In genomic region chr15:91694131-91694828, GRCh38 we compare ENCODE assay signal across 11 cellular contexts.
DNase-seq lines count a peak whose midpoint lies in the region; ATAC-seq and TF ChIP-seq lines count a peak whose summit lies in the region.
"Had no signal": no experiment of that assay in that cellular context is flagged by ENCODE, and none has a peak within 500 bp of the region (broad histone marks: within the 10 kb centered on the region; RNA-seq: fewer than 3 reads in every experiment).

No MANE protein-coding gene starts in this region.

- 12 to 13% methylated on average over 11 of the region's 11 CpGs for WGBS in aorta, 2 donors

- TF ChIP-seq CTCF in nephron (IDR thresholded peaks at IDR 0.05; ENCODE audit: unreplicated experiment in 3 of 3), result no peak

- H3K9me3 ChIP-seq in aorta (ENCODE audit: control insufficient read depth, low read length), result no peaks in the 10 kb centered on the region

- no peaks in the 10 kb centered on the region for H3K27me3 ChIP-seq in aorta (ENCODE audit: control insufficient read depth in 1 of 2, insufficient read depth in 2 of 2, low read length in 1 of 2)

- DNase-seq in NCI-H2196 (lab: John Stamatoyannopoulos, UW; ENCODE audit: unreplicated experiment) (peak; percentile 14), NCI-H2196 treated with DMSO at 0.1 percent for 48 hours (lab: John Stamatoyannopoulos, UW; ENCODE audit: unreplicated experiment) (no peak), fibroblast of gingiva (ENCODE audit: low read depth) (peak; percentile 37), aorta (peak; percentile 56 to 81), T-helper 1 cell (no peak)
- no peak for DNase-seq in activated CD8-positive, alpha-beta memory T cell treated with anti-CD3 and anti-CD28 coated beads, Interleukin-2, amount 10 ng/mL, durations not matched to agents 7 days and 5 days
- DNase-seq: islet precursor cell, NCI-H69 had no signal

- CTCF ChIA-PET in activated CD8-positive, alpha-beta memory T cell treated with anti-CD3 and anti-CD28 coated beads, Interleukin-2, amount 10 ng/mL, durations not matched to agents 7 days and 5 days (lab: Charles Lee), result interaction anchor here (0.7 to 2.5 kb wide), 2 partner anchors 12 to 118 kb away, joined by 6 to 7 read pairs; no protein-coding TSS in a partner anchor

- peak overlapping the region; percentile 22 to 96 for H3K27ac ChIP-seq in aorta (ENCODE audit: low read depth in 1 of 2, low read length in 2 of 2)

- H3K9me3 Mint-ChIP-seq in nephron, result no peaks in the 10 kb centered on the region
- no peaks in the 10 kb centered on the region for H3K9me3 Mint-ChIP-seq in activated CD8-positive, alpha-beta memory T cell treated with anti-CD3 and anti-CD28 coated beads, Interleukin-2, amount 10 ng/mL, durations not matched to agents 7 days and 5 days (ENCODE audit: low read depth)
- H3K9me3 Mint-ChIP-seq: WTC11 had no signal

- intact Hi-C loops in aorta (cut with DNase I), result no loop called here

- no peaks in the 10 kb centered on the region for H3K36me3 ChIP-seq in aorta (ENCODE audit: control insufficient read depth in 1 of 2, insufficient read depth in 2 of 2, low read length in 1 of 2)

- peak overlapping the region; percentile 6 to 55 (median 29) for H3K4me3 Mint-ChIP-seq in nephron
- no peak overlapping the region for H3K4me3 Mint-ChIP-seq in activated CD8-positive, alpha-beta memory T cell treated with anti-CD3 and anti-CD28 coated beads, Interleukin-2, amount 10 ng/mL, durations not matched to agents 7 days and 5 days
- H3K4me3 Mint-ChIP-seq: WTC11 had no signal

- ATAC-seq in aorta (ENCODE audit: low FRiP score) (peak; percentile 82), HG03460 (IDR thresholded peaks at IDR 0.05; ENCODE audit: unreplicated experiment) (no peak)
- ATAC-seq in activated CD8-positive, alpha-beta memory T cell treated with anti-CD3 and anti-CD28 coated beads, Interleukin-2, amount 10 ng/mL, durations not matched to agents 7 days and 5 days, result no peak
- ATAC-seq: WTC11 had no signal

- H3K27ac Mint-ChIP-seq in nephron, result peak overlapping the region; percentile 78 to 84 (median 80)
- no peak overlapping the region for H3K27ac Mint-ChIP-seq in activated CD8-positive, alpha-beta memory T cell treated with anti-CD3 and anti-CD28 coated beads, Interleukin-2, amount 10 ng/mL, durations not matched to agents 7 days and 5 days
- H3K27ac Mint-ChIP-seq: WTC11 had no signal

- no peaks in the 10 kb centered on the region for H3K36me3 Mint-ChIP-seq in nephron (ENCODE audit: low read depth)
- no peaks in the 10 kb centered on the region for H3K36me3 Mint-ChIP-seq in activated CD8-positive, alpha-beta memory T cell treated with anti-CD3 and anti-CD28 coated beads, Interleukin-2, amount 10 ng/mL, durations not matched to agents 7 days and 5 days
- H3K36me3 Mint-ChIP-seq: WTC11 had no signal

- no peaks in the 10 kb centered on the region for H3K4me1 ChIP-seq in aorta (ENCODE audit: control insufficient read depth in 1 of 2, insufficient read depth in 2 of 2, low read length in 2 of 2)

- H3K4me1 Mint-ChIP-seq in nephron, result peaks cover 33% of the 10 kb centered on the region
- no peaks in the 10 kb centered on the region for H3K4me1 Mint-ChIP-seq in activated CD8-positive, alpha-beta memory T cell treated with anti-CD3 and anti-CD28 coated beads, Interleukin-2, amount 10 ng/mL, durations not matched to agents 7 days and 5 days

- no peak overlapping the region for H3K4me3 ChIP-seq in aorta (ENCODE audit: low read length in 2 of 2)

- no peaks in the 10 kb centered on the region for H3K27me3 Mint-ChIP-seq in nephron (ENCODE audit: low read depth)
- H3K27me3 Mint-ChIP-seq in activated CD8-positive, alpha-beta memory T cell treated with anti-CD3 and anti-CD28 coated beads, Interleukin-2, amount 10 ng/mL, durations not matched to agents 7 days and 5 days, result no peaks in the 10 kb centered on the region

Comparison
In these comparisons a context has a peak if more than half of its experiments do, and no peak if none do; other contexts are left out.
1. DNase-seq: peak in NCI-H2196 (single experiment), fibroblast of gingiva (single experiment) and aorta (2 of 2); none in NCI-H2196 treated with DMSO at 0.1 percent for 48 hours (single experiment), activated CD8-positive, alpha-beta memory T cell treated with anti-CD3 and anti-CD28 coated beads, Interleukin-2, amount 10 ng/mL, durations not matched to agents 7 days and 5 days (single experiment) and T-helper 1 cell (0 of 5).